In the genomic region with DNA sequence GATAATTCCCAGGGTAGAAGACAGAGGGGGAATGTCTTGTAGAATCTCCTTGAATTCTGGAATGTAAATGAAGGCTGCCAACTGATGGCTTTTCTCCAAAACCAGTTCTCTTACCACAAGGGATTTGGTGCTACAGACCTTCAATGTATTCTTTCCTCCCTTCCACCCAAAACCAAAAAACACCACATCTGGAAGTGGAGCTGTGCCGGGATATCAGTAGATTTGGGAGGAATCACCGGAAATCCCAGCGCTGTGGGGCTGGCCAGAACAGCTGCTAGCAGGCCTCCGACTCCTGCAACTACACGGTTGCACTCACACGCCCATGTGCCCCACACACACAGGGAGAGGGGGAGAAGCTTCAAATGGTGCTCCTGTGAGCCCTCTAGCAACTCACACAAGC, we compare ENCODE assay signal across 23 cellular contexts. TPM values are rescaled to one million over a fixed set of nuclear protein-coding genes. Genes with fewer than 3 reads are reported as not detected.
DNase-seq lines count a peak whose midpoint lies in the region; ATAC-seq and TF ChIP-seq lines count a peak whose summit lies in the region.
"Had no signal": no experiment of that assay in that cellular context is flagged by ENCODE, and none has a peak within 500 bp of the region (broad histone marks: within the 10 kb centered on the region; RNA-seq: fewer than 3 reads in every experiment).

No MANE protein-coding gene starts in this region.

- H3K4me3 ChIP-seq in PC-3 (ENCODE audit: low read length) (no peak overlapping the region), endodermal cell (ENCODE audit: low read length) (no peak overlapping the region), left ventricle myocardium inferior (no peak overlapping the region), coronary artery (no peak overlapping the region)
- H3K4me3 ChIP-seq: colonic mucosa, lung, SK-N-MC, transverse colon had no signal

- no peak overlapping the region for H3K4me3 Mint-ChIP-seq in endodermal cell

- H4K20me1 ChIP-seq in PC-3 (ENCODE audit: low read length) = no peaks in the 10 kb centered on the region

- no peak overlapping the region for H2AFZ ChIP-seq in PC-3 (ENCODE audit: low read length)
- H2AFZ ChIP-seq: parathyroid adenoma had no signal

- H3K4me1 ChIP-seq in PC-3 (ENCODE audit: insufficient read depth, low read length) (peaks cover 18% of the 10 kb centered on the region), endodermal cell (ENCODE audit: control insufficient read depth, insufficient read depth, low read length) (no peaks in the 10 kb centered on the region), left ventricle myocardium inferior (peaks cover 30% of the 10 kb centered on the region)
- H3K4me1 ChIP-seq: colonic mucosa, parathyroid adenoma, transverse colon had no signal

- POLR2A ChIA-PET in PC-3 (lab: Charles Lee; ENCODE audit: unreplicated experiment) = no interaction called here

- H3K36me3 Mint-ChIP-seq in endodermal cell (ENCODE audit: low read depth) = peaks cover 24% of the 10 kb centered on the region

- peak overlapping the region; percentile 21 for H3K27ac Mint-ChIP-seq in endodermal cell

- H3K27ac ChIP-seq in PC-3 (ENCODE audit: low read length) (peak overlapping the region; percentile 81), endodermal cell (ENCODE audit: low read depth, low read length) (no peak overlapping the region), left ventricle myocardium inferior (replicated peaks) (peak overlapping the region; percentile 37), coronary artery (no peak overlapping the region)
- H3K27ac ChIP-seq: colonic mucosa, parathyroid adenoma, SK-N-MC, transverse colon had no signal

- no peaks in the 10 kb centered on the region for H3F3A ChIP-seq in PC-3 (ENCODE audit: low read length, unreplicated experiment)

- ATAC-seq in PC-3 (peak; percentile 11), sciatic nerve (peak; percentile 90), GM21526 (IDR thresholded peaks at IDR 0.05; ENCODE audit: low FRiP score, unreplicated experiment) (no peak)

- H3K4me1 Mint-ChIP-seq in endodermal cell = no peaks in the 10 kb centered on the region

- 88 to 91% methylated on average over 4 to 6 of the region's 6 CpGs for WGBS in endodermal cell (ENCODE audit: insufficient coverage in 1 of 2, insufficient read length in 1 of 2), 2 experiments

- no peaks in the 10 kb centered on the region for H3K27me3 Mint-ChIP-seq in endodermal cell (ENCODE audit: insufficient read depth)

- H3K9ac ChIP-seq in PC-3 (ENCODE audit: low read length) = peak overlapping the region; percentile 24; the same call in 1 of the 2 replicates
- H3K9ac ChIP-seq in endodermal cell (ENCODE audit: extremely low read depth, low read length, poor library complexity, severe bottlenecking) = no peak overlapping the region
- H3K9ac ChIP-seq: parathyroid adenoma had no signal

- no peaks in the 10 kb centered on the region for H3K9me2 ChIP-seq in PC-3 (replicated peaks; ENCODE audit: low read length)

- peak overlapping the region; percentile 55 for H3K4me2 ChIP-seq in PC-3 (ENCODE audit: low read length)

- TF ChIP-seq POLR2A in erythroblast (IDR thresholded peaks at IDR 0.05; ENCODE audit: low read length) = no peak

- no TSS peak for BruUV-seq in PC-3 (replicated peaks; lab: Mats Ljungman, UMichigan)

- peaks cover 4% of the 10 kb centered on the region for H3K9me3 Mint-ChIP-seq in endodermal cell

- DNase-seq in PC-3 (no peak), endodermal cell (no peak), left ventricle myocardium inferior (peak; percentile 63), sciatic nerve (ENCODE audit: low spot score) (no peak), SKM-1 treated with dmso at 0.1 percent for 144 hours (lab: John Stamatoyannopoulos, UW; ENCODE audit: unreplicated experiment) (no peak), erythroblast (lab: John Stamatoyannopoulos, UW) (no peak), coronary artery (ENCODE audit: low spot score) (no peak)
- DNase-seq: activated CD4-positive, alpha-beta T cell treated with anti-CD3 and anti-CD28 coated beads for 1 hour; activated CD8-positive, alpha-beta memory T cell treated with anti-CD3 and anti-CD28 coated beads for 24 hours; activated naive CD4-positive, alpha-beta T cell treated with anti-CD3 and anti-CD28 coated beads, Interleukin-2, amount 50 U/mL, for 16 hours; activated T-cell treated with anti-CD3 and anti-CD28 coated beads, Interleukin-2, amount 50 U/mL, for 48 hours; AML-193; colonic mucosa; Karpas-422; NCI-H2171 treated with DMSO at 0.1 percent for 48 hours; NCI-H748 treated with DMSO at 0.1 percent for 48 hours; stimulated activated CD4-positive, alpha-beta T cell treated with anti-CD3 and anti-CD28 coated beads, Interleukin-2, amount 100 ng/mL, for 24 hours; stimulated activated naive CD4-positive, alpha-beta T cell treated with Interleukin-2 at 50 U/mL for 16 hours; transverse colon had no signal

- TF ChIP-seq CTCF in PC-3 (conservative IDR thresholded peaks at IDR 0.05; ENCODE audit: low read depth, low read length) = no peak
- no peak for TF ChIP-seq CTCF in endodermal cell (conservative IDR thresholded peaks at IDR 0.05)
- TF ChIP-seq CTCF in left ventricle myocardium inferior (IDR thresholded peaks at IDR 0.05; ENCODE audit: borderline replicate concordance) = no peak
- no peak for TF ChIP-seq CTCF in coronary artery (IDR thresholded peaks at IDR 0.05)

- no peaks in the 10 kb centered on the region for H3K9me3 ChIP-seq in PC-3 (ENCODE audit: low read length)
- H3K9me3 ChIP-seq in endodermal cell (ENCODE audit: control insufficient read depth, low read length) = no peaks in the 10 kb centered on the region
- H3K9me3 ChIP-seq in left ventricle myocardium inferior (replicated peaks) = no peaks in the 10 kb centered on the region
- H3K9me3 ChIP-seq: colonic mucosa, transverse colon had no signal

- intact Hi-C loops in PC-3 (cut with micrococcal nuclease) = no loop called here
- intact Hi-C loops in left ventricle myocardium inferior (cut with micrococcal nuclease) = no loop called here
- intact Hi-C loops in sciatic nerve (cut with DNase I) = no loop called here

- CTCF ChIA-PET in PC-3 (lab: Charles Lee) = interaction anchor here (1.0 kb wide), 1 partner anchor 17 kb away, joined by 3 read pairs; no protein-coding TSS in a partner anchor

- peaks cover 13% of the 10 kb centered on the region; the same call in 1 of the 2 replicates for H3K79me2 ChIP-seq in PC-3 (ENCODE audit: low read length)

- H3K27me3 ChIP-seq in PC-3 (ENCODE audit: low read length) (no peaks in the 10 kb centered on the region), endodermal cell (ENCODE audit: control insufficient read depth, insufficient read depth, low read length, poor library complexity, severe bottlenecking) (no peaks in the 10 kb centered on the region), left ventricle myocardium inferior (ENCODE audit: low read depth) (no peaks in the 10 kb centered on the region)
- H3K27me3 ChIP-seq: colonic mucosa, transverse colon had no signal

- H3K36me3 ChIP-seq in PC-3 (ENCODE audit: low read depth, low read length) = peaks cover 20% of the 10 kb centered on the region
- H3K36me3 ChIP-seq in endodermal cell (ENCODE audit: control insufficient read depth, insufficient read depth, low read length) = no peaks in the 10 kb centered on the region
- peaks cover 41% of the 10 kb centered on the region for H3K36me3 ChIP-seq in left ventricle myocardium inferior
- H3K36me3 ChIP-seq: colonic mucosa had no signal

RNA-seq across cellular contexts. Expression of gene RPL31, which starts 45.7 kb away (rescaled TPM):
- total RNA-seq in PC-3 (2014; rRNA removed) = 638 and 756 TPM in 2 replicates
- 1,000 to 10,000 TPM; 1,597 to 1,823 TPM for total RNA-seq in endodermal cell
- 2,538 TPM for polyA plus RNA-seq in endodermal cell (2013, experiment 1 of 2)
- polyA plus RNA-seq in endodermal cell (2013, experiment 2 of 2) = 2,476 TPM
- 803 TPM for total RNA-seq in left ventricle myocardium inferior
- total RNA-seq in sciatic nerve = 1,183 TPM

Comparison
In these comparisons a context has a peak if more than half of its experiments do, and no peak if none do; other contexts are left out.
1. H3K27ac ChIP-seq: peak in PC-3 (single experiment) and left ventricle myocardium inferior (single experiment); none in endodermal cell (single experiment) and coronary artery (0 of 2).